In the genomic region with DNA sequence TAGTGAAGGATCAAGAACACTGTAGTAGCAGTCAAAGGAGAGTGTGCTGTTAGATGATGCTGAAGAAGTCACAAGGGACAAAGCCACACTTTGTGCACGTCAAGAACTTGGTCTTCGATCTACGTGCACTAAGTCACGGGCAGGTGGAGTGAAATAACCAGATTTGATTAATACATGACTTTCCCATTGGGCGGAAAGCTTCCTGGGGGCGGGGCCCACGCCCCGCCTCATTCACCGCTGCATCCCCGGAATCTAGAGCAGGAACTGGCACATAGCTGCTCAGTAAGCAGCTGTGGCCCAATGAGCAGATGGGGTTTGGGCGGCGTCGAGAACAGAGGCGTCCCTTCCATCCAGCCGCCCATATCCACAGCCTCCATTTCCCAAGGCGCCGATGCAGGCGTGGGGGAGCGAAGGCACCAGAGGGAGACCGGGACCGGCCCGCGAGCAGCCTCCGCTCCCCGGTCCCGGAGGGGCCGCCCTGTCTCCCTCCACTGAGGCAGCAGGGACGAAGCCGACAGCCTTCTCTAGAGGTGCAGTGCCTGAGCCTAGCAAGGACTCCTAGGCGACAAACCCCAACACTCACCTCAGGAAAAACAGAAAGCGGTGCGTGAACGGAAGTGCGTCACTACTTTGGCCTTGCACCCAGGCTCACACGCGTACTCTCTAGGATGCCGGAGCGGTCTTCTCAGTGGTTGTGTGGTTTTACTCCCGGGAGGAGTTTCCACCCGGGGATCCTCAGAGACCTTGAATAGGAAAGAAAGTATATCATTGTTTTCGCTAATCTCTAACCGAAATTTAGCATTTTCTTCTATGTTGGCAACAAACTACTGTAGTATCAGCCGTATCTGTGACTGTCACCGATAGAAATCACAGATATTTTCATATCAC, we compare ENCODE assay signal across 8 cellular contexts. TPM values are rescaled to one million over a fixed set of nuclear protein-coding genes. Genes with fewer than 3 reads are reported as not detected.
A peak's percentile ranks its signal among the peaks of the same experiment; 100 is the strongest.
DNase-seq lines count a peak whose midpoint lies in the region; ATAC-seq and TF ChIP-seq lines count a peak whose summit lies in the region.

No MANE protein-coding gene starts in this region.

- H3K9me3 ChIP-seq in PC-3 (ENCODE audit: low read length) = no peaks in the 10 kb centered on the region
- no peaks in the 10 kb centered on the region for H3K9me3 ChIP-seq in esophagus (ENCODE audit: control insufficient read depth in 2 of 2, insufficient read depth in 1 of 2, low read depth in 1 of 2, low read length in 1 of 2)
- H3K9me3 ChIP-seq in mucosa of stomach (ENCODE audit: control insufficient read depth, low read length) = no peaks in the 10 kb centered on the region

- H3K27me3 ChIP-seq in PC-3 (ENCODE audit: low read length) (no peaks in the 10 kb centered on the region), esophagus (ENCODE audit: control insufficient read depth in 1 of 2, insufficient read depth in 2 of 2, low read length in 2 of 2) (no peaks in the 10 kb centered on the region), mucosa of stomach (ENCODE audit: control insufficient read depth, insufficient read depth, low read length) (no peaks in the 10 kb centered on the region)

- POLR2A ChIA-PET in PC-3 (lab: Charles Lee; ENCODE audit: unreplicated experiment) = interaction anchor here (1.1 kb wide), 1 partner anchor 10 kb away, joined by 3 read pairs; no protein-coding TSS in a partner anchor

- no peaks in the 10 kb centered on the region for H3K36me3 ChIP-seq in PC-3 (ENCODE audit: low read depth, low read length)
- no peaks in the 10 kb centered on the region for H3K36me3 ChIP-seq in esophagus (ENCODE audit: control insufficient read depth in 2 of 2, insufficient read depth in 2 of 2, low read length in 1 of 2)
- no peaks in the 10 kb centered on the region for H3K36me3 ChIP-seq in mucosa of stomach (ENCODE audit: control insufficient read depth, insufficient read depth, low read length)

- 1% methylated on average over 44 of the region's 44 CpGs for WGBS in esophagus, 2 donors

- TSS peak; percentile 92 for BruUV-seq in PC-3 (replicated peaks; lab: Mats Ljungman, UMichigan)

- peak; percentile 76 for DNase-seq in DMS 273 treated with DMSO at 0.1 percent for 48 hours (lab: John Stamatoyannopoulos, UW)
- peak; percentile 73 for DNase-seq in HuH-7.5 (ENCODE audit: low spot score)
- peak; percentile 79 for DNase-seq in PC-3
- peak; percentile 82 for DNase-seq in activated T-cell treated with anti-CD3 and anti-CD28 coated beads, Interleukin-2, amount 50 U/mL, for 24 hours
- DNase-seq in stimulated activated CD8-positive, alpha-beta memory T cell treated with anti-CD3 and anti-CD28 coated beads, Interleukin-4, amount 100 ng/mL, for 48 hours = peak; percentile 84

- H3K4me1 Mint-ChIP-seq in activated T-cell treated with anti-CD3 and anti-CD28 coated beads, Interleukin-2, amount 50 U/mL, for 24 hours (ENCODE audit: low read depth) = peaks cover 14% of the 10 kb centered on the region

- H3K4me2 ChIP-seq in PC-3 (ENCODE audit: low read length) = peak overlapping the region; percentile 93

- TF ChIP-seq CTCF in PC-3 (conservative IDR thresholded peaks at IDR 0.05; ENCODE audit: low read depth, low read length) = no peak

- peak overlapping the region; percentile 98 for H2AFZ ChIP-seq in PC-3 (ENCODE audit: low read length)

- H3K9me3 Mint-ChIP-seq in activated T-cell treated with anti-CD3 and anti-CD28 coated beads, Interleukin-2, amount 50 U/mL, for 24 hours = no peaks in the 10 kb centered on the region

- H3K36me3 Mint-ChIP-seq in activated T-cell treated with anti-CD3 and anti-CD28 coated beads, Interleukin-2, amount 50 U/mL, for 24 hours (ENCODE audit: low read depth) = peaks cover 2% of the 10 kb centered on the region

- H3K4me3 Mint-ChIP-seq in activated T-cell treated with anti-CD3 and anti-CD28 coated beads, Interleukin-2, amount 50 U/mL, for 24 hours = peak overlapping the region; percentile 80

- H3K9ac ChIP-seq in PC-3 (ENCODE audit: low read length) (peak overlapping the region; percentile 81), mucosa of stomach (ENCODE audit: low read length) (peak overlapping the region; percentile 92)

- no peaks in the 10 kb centered on the region for H3F3A ChIP-seq in PC-3 (ENCODE audit: low read length, unreplicated experiment)

- H3K4me1 ChIP-seq in PC-3 (ENCODE audit: insufficient read depth, low read length) (peaks cover 6% of the 10 kb centered on the region; the same call in 1 of the 2 replicates), esophagus (ENCODE audit: control insufficient read depth in 2 of 2, insufficient read depth in 2 of 2, low read length in 1 of 2) (no peaks in the 10 kb centered on the region), mucosa of stomach (ENCODE audit: control insufficient read depth, insufficient read depth, low read length) (no peaks in the 10 kb centered on the region)

- CTCF ChIA-PET in PC-3 (lab: Charles Lee) = no interaction called here

- H3K27ac Mint-ChIP-seq in activated T-cell treated with anti-CD3 and anti-CD28 coated beads, Interleukin-2, amount 50 U/mL, for 24 hours = peak overlapping the region; percentile 83

- ATAC-seq in GM21528 (IDR thresholded peaks at IDR 0.05; ENCODE audit: low FRiP score, unreplicated experiment) (peak; percentile 92), PC-3 (peak; percentile 93)

- no peaks in the 10 kb centered on the region for H4K20me1 ChIP-seq in PC-3 (ENCODE audit: low read length)

- no peaks in the 10 kb centered on the region for H3K79me2 ChIP-seq in PC-3 (ENCODE audit: low read length)

- H3K27ac ChIP-seq in PC-3 (ENCODE audit: low read length) = peak overlapping the region; percentile 85
- H3K27ac ChIP-seq in esophagus (ENCODE audit: low read depth in 2 of 2, low read length in 1 of 2) = peak overlapping the region; percentile 98 to 99

- intact Hi-C loops in PC-3 (cut with micrococcal nuclease) = loop anchor here (1.0 kb wide), 1 partner anchor 22 kb away; a partner anchor contains a TSS

- no peaks in the 10 kb centered on the region for H3K27me3 Mint-ChIP-seq in activated T-cell treated with anti-CD3 and anti-CD28 coated beads, Interleukin-2, amount 50 U/mL, for 24 hours

- peak overlapping the region; percentile 82 for H3K4me3 ChIP-seq in PC-3 (ENCODE audit: low read length)
- peak overlapping the region; percentile 78 to 91 for H3K4me3 ChIP-seq in esophagus (ENCODE audit: low read depth in 1 of 2, low read length in 2 of 2)
- peak overlapping the region; percentile 99 for H3K4me3 ChIP-seq in mucosa of stomach (ENCODE audit: low read length)

- H3K9me2 ChIP-seq in PC-3 (replicated peaks; ENCODE audit: low read length) = no peaks in the 10 kb centered on the region

RNA-seq across cellular contexts. Expression of a gene that starts 4.9 kb away (rescaled TPM):
- 0.40 and 1.5 TPM in 2 replicates for total RNA-seq in PC-3 (2014; rRNA removed)
- polyA plus RNA-seq in esophagus = 1 to 10 TPM; 1.1 to 1.4 TPM

RNA-seq across cellular contexts. Expression of a gene that starts 22.2 kb away (rescaled TPM):
- 6.6 and 7.5 TPM in 2 replicates for total RNA-seq in PC-3 (2014; rRNA removed)
- 1 to 10 TPM; 3.3 to 8.1 TPM for polyA plus RNA-seq in esophagus

RNA-seq across cellular contexts. Expression of a gene that starts 42.0 kb away (rescaled TPM):
- not detected in 2 replicates for total RNA-seq in PC-3 (2014; rRNA removed)
- polyA plus RNA-seq in esophagus = under 1 TPM in 1 of 2 donors, not detected in 1; 0.01 TPM

RNA-seq across cellular contexts. Expression of a gene that starts 42.4 kb away (rescaled TPM):
- total RNA-seq in PC-3 (2014; rRNA removed) = not detected in 2 replicates
- polyA plus RNA-seq in esophagus = not detected

Comparison
In these comparisons a context has a peak if more than half of its experiments do, and no peak if none do; other contexts are left out.
1. Peak in every context shown above with its lines: DNase-seq, ATAC-seq, H3K4me3 ChIP-seq and H3K27ac ChIP-seq.